ENCODE assay signal across 1 cellular context in genomic region chr1:200887036-200887435, GRCh38.
TF ChIP-seq lines count a peak whose summit lies in the region.

No MANE protein-coding gene starts in this region.

TF ChIP-seq in GM12878, 131 proteins besides CTCF, POLR2A, EP300 and RAD21:
- no peak for TF ChIP-seq E2F4 (IDR thresholded peaks at IDR 0.05; ENCODE audit: low read depth, low read length)
- TF ChIP-seq SIX5 (IDR thresholded peaks at IDR 0.05; ENCODE audit: low read depth, low read length, severe bottlenecking), result no peak
- no peak for TF ChIP-seq BRCA1 (IDR thresholded peaks at IDR 0.05; ENCODE audit: low read depth, low read length)
- no peak for TF ChIP-seq ZSCAN29 (IDR thresholded peaks at IDR 0.05)
- no peak for TF ChIP-seq CEBPZ (IDR thresholded peaks at IDR 0.05; ENCODE audit: low read depth, low read length)
- TF ChIP-seq CBFB (IDR thresholded peaks at IDR 0.05; ENCODE audit: low read depth), result no peak
- no peak for TF ChIP-seq SMARCA5 (IDR thresholded peaks at IDR 0.05)
- no peak for TF ChIP-seq IRF5 (IDR thresholded peaks at IDR 0.05; ENCODE audit: borderline replicate concordance)
- no peak for TF ChIP-seq MYB (IDR thresholded peaks at IDR 0.05; ENCODE audit: borderline replicate concordance, low read depth, low read length)
TF ChIP-seq in GM12878: peak in this region for 0.
